In genomic region chr1:101071470-101071886, GRCh38 we compare ENCODE assay signal across 17 cellular contexts. TPM values are rescaled to one million over a fixed set of nuclear protein-coding genes. Genes with fewer than 3 reads are reported as not detected.
A peak's percentile ranks its signal among the peaks of the same experiment; 100 is the strongest.
DNase-seq lines count a peak whose midpoint lies in the region; ATAC-seq lines count a peak whose summit lies in the region.
"Had no signal": no experiment of that assay in that cellular context is flagged by ENCODE, and none has a peak within 500 bp of the region (broad histone marks: within the 10 kb centered on the region; RNA-seq: fewer than 3 reads in every experiment).

No MANE protein-coding gene starts in this region.

- ATAC-seq in HG03469 (IDR thresholded peaks at IDR 0.05; ENCODE audit: unreplicated experiment): no peak
- ATAC-seq: activated T-cell treated with anti-CD3 and anti-CD28 coated beads, Interleukin-2, amount 50 U/mL, for 4 hours; left ventricle myocardium superior had no signal

- H3K27ac Mint-ChIP-seq in CD8-positive, alpha-beta memory T cell: peak overlapping the region in 2 of 8 donors; percentile 6 to 20

- H3K4me1 Mint-ChIP-seq in CD8-positive, alpha-beta memory T cell: peaks cover 21 to 49% (median 48%) of the 10 kb centered on the region in 3 donors

- no peaks in the 10 kb centered on the region for H3K9me3 ChIP-seq in CD8-positive, alpha-beta memory T cell (ENCODE audit: low read length)
- no peaks in the 10 kb centered on the region for H3K9me3 ChIP-seq in adipocyte (ENCODE audit: control insufficient read depth, low read length)
- H3K9me3 ChIP-seq: adrenal gland, thyroid gland had no signal

- H3K4me3 Mint-ChIP-seq in CD8-positive, alpha-beta memory T cell: no peak overlapping the region
- H3K4me3 Mint-ChIP-seq: activated T-cell treated with anti-CD3 and anti-CD28 coated beads, Interleukin-2, amount 50 U/mL, for 4 hours had no signal

- peaks cover 8 to 16% (median 13%) of the 10 kb centered on the region in 3 donors for H3K36me3 Mint-ChIP-seq in CD8-positive, alpha-beta memory T cell

- no peak overlapping the region for H3K4me3 ChIP-seq in CD8-positive, alpha-beta memory T cell (ENCODE audit: low read length)
- no peak overlapping the region for H3K4me3 ChIP-seq in adipocyte (ENCODE audit: low read length)
- H3K4me3 ChIP-seq: adrenal gland, thyroid gland had no signal

- no peaks in the 10 kb centered on the region for H3K27me3 Mint-ChIP-seq in CD8-positive, alpha-beta memory T cell

- peaks cover 14% of the 10 kb centered on the region for H3K4me1 ChIP-seq in CD8-positive, alpha-beta memory T cell (ENCODE audit: insufficient read depth, low read length)
- H3K4me1 ChIP-seq in adipocyte (ENCODE audit: control insufficient read depth, insufficient read depth, low read length): no peaks in the 10 kb centered on the region
- H3K4me1 ChIP-seq: thyroid gland had no signal

- in situ Hi-C loops in KBM-7 (cut with MboI; ENCODE audit: low pct_unique_long_range_greater_than_20kb, low sequenced_read_pairs): no loop called here

- CTCF ChIA-PET in CD8-positive, alpha-beta memory T cell (lab: Charles Lee): no interaction called here

- H3K27ac ChIP-seq in CD8-positive, alpha-beta memory T cell (ENCODE audit: low read depth, low read length): peak overlapping the region; percentile 7
- H3K27ac ChIP-seq: thyroid gland had no signal

- H3K36me3 ChIP-seq in CD8-positive, alpha-beta memory T cell (ENCODE audit: insufficient read depth, low read length): no peaks in the 10 kb centered on the region
- no peaks in the 10 kb centered on the region for H3K36me3 ChIP-seq in adipocyte (ENCODE audit: control insufficient read depth, insufficient read depth, low read length, severe bottlenecking)
- H3K36me3 ChIP-seq: adrenal gland, thyroid gland had no signal

- no peak overlapping the region for H3K9ac ChIP-seq in adipocyte (ENCODE audit: low read length)

- H3K9me3 Mint-ChIP-seq in CD8-positive, alpha-beta memory T cell: no peaks in the 10 kb centered on the region
- H3K9me3 Mint-ChIP-seq: activated T-cell treated with anti-CD3 and anti-CD28 coated beads, Interleukin-2, amount 50 U/mL, for 4 hours had no signal

- POLR2A ChIA-PET in CD8-positive, alpha-beta memory T cell (lab: Charles Lee): no interaction called here

- no peak for DNase-seq in CD8-positive, alpha-beta memory T cell
- DNase-seq in KBM-7 (peak; percentile 34), adipocyte (ENCODE audit: low read depth) (peak; percentile 19), lung microvascular endothelial cell (ENCODE audit: low read depth in 2 of 2) (peak; percentile 7 to 51), AG08395 (ENCODE audit: low spot score) (no peak), SIG-M5 treated with dmso at 0.1 percent for 504 hours (lab: John Stamatoyannopoulos, UW; ENCODE audit: unreplicated experiment) (no peak)
- no peak for DNase-seq in activated CD4-positive, alpha-beta T cell treated with anti-CD3 and anti-CD28 coated beads for 1 hour
- DNase-seq: activated CD4-positive, alpha-beta T cell treated with anti-CD3 and anti-CD28 coated beads, Interleukin-2, amount 50 U/mL, for 4 hours; activated T-cell treated with anti-CD3 and anti-CD28 coated beads, Interleukin-2, amount 50 U/mL, for 4 hours; Calu3; left ventricle myocardium superior; NCI-H187 treated with DMSO at 0.1 percent for 48 hours; SHP77 treated with DMSO at 0.1 percent for 48 hours; T1000; thyroid gland had no signal

- no peaks in the 10 kb centered on the region for H3K27me3 ChIP-seq in CD8-positive, alpha-beta memory T cell (ENCODE audit: insufficient read depth, low read length, poor library complexity, severe bottlenecking)
- no peaks in the 10 kb centered on the region for H3K27me3 ChIP-seq in adipocyte (replicated peaks; ENCODE audit: control insufficient read depth, insufficient read depth, low read length)
- H3K27me3 ChIP-seq: adrenal gland, thyroid gland had no signal

RNA-seq across cellular contexts. Expression of gene DPH5, which starts 45.9 kb away (rescaled TPM):
- total RNA-seq in CD8-positive, alpha-beta memory T cell: 10 to 100 TPM; 58.5 to 68.6 TPM
- polyA plus RNA-seq in CD8-positive, alpha-beta memory T cell: 38.6 TPM
- total RNA-seq in lung microvascular endothelial cell: 13.9 and 16.3 TPM in 2 replicates

Comparison
In these comparisons a context has a peak if more than half of its experiments do, and no peak if none do; other contexts are left out.
1. DNase-seq: peak in KBM-7 (single experiment), adipocyte (single experiment) and lung microvascular endothelial cell (2 of 2); none in CD8-positive, alpha-beta memory T cell (0 of 5), AG08395 (single experiment), SIG-M5 treated with dmso at 0.1 percent for 504 hours (single experiment) and activated CD4-positive, alpha-beta T cell treated with anti-CD3 and anti-CD28 coated beads for 1 hour (single experiment).